23 cellular contexts compared by ENCODE assay signal in genomic region chr10:132617781-132618052, GRCh38.
DNase-seq lines count a peak whose midpoint lies in the region; ATAC-seq lines count a peak whose summit lies in the region.
"Had no signal": no experiment of that assay in that cellular context is flagged by ENCODE, and none has a peak within 500 bp of the region (broad histone marks: within the 10 kb centered on the region; RNA-seq: fewer than 3 reads in every experiment).

No MANE protein-coding gene starts in this region.

- H3K27ac Mint-ChIP-seq in activated T-cell treated with anti-CD3 and anti-CD28 coated beads, Interleukin-2, amount 50 U/mL, for 72 hours, result peak overlapping the region; percentile 33
- peak overlapping the region; percentile 70 for H3K27ac Mint-ChIP-seq in stimulated activated naive CD8-positive, alpha-beta T cell treated with anti-CD3 and anti-CD28 coated beads, Interleukin-15, Interleukin-2, amounts not matched to agents 100 ng/mL and 50 ng/mL, for 24 hours
- H3K27ac Mint-ChIP-seq in immature natural killer cell, result peak overlapping the region; percentile 55 to 98 (median 95)
- H3K27ac Mint-ChIP-seq: B cell had no signal

- H3K27me3 Mint-ChIP-seq in activated T-cell treated with anti-CD3 and anti-CD28 coated beads, Interleukin-2, amount 50 U/mL, for 72 hours (ENCODE audit: low read depth), result no peaks in the 10 kb centered on the region
- peaks cover 3% of the 10 kb centered on the region for H3K27me3 Mint-ChIP-seq in stimulated activated naive CD8-positive, alpha-beta T cell treated with anti-CD3 and anti-CD28 coated beads, Interleukin-15, Interleukin-2, amounts not matched to agents 100 ng/mL and 50 ng/mL, for 24 hours
- peaks cover 22 to 33% (median 25%) of the 10 kb centered on the region in 3 donors for H3K27me3 Mint-ChIP-seq in immature natural killer cell (ENCODE audit: low read depth in 3 of 3)
- H3K27me3 Mint-ChIP-seq: B cell had no signal

- ATAC-seq in activated T-cell treated with anti-CD3 and anti-CD28 coated beads, Interleukin-2, amount 50 U/mL, for 72 hours (replicated peaks in 1 of 2), result no peak
- no peak for ATAC-seq in stimulated activated naive CD8-positive, alpha-beta T cell treated with anti-CD3 and anti-CD28 coated beads, Interleukin-15, Interleukin-2, amounts not matched to agents 100 U/mL and 50 U/mL, for 24 hours
- ATAC-seq in GM21529 (IDR thresholded peaks at IDR 0.05; ENCODE audit: unreplicated experiment), result no peak
- ATAC-seq: PC-3 had no signal

- H3K4me3 Mint-ChIP-seq in activated T-cell treated with anti-CD3 and anti-CD28 coated beads, Interleukin-2, amount 50 U/mL, for 72 hours, result no peak overlapping the region
- no peak overlapping the region for H3K4me3 Mint-ChIP-seq in stimulated activated naive CD8-positive, alpha-beta T cell treated with anti-CD3 and anti-CD28 coated beads, Interleukin-15, Interleukin-2, amounts not matched to agents 100 ng/mL and 50 ng/mL, for 24 hours
- H3K4me3 Mint-ChIP-seq in immature natural killer cell, result no peak overlapping the region
- H3K4me3 Mint-ChIP-seq: B cell, CD14-positive monocyte had no signal

- DNase-seq in activated T-cell treated with anti-CD3 and anti-CD28 coated beads, Interleukin-2, amount 50 U/mL, for 72 hours, result no peak
- DNase-seq in activated T-cell treated with anti-CD3 and anti-CD28 coated beads for 4 hours, result no peak
- no peak for DNase-seq in stimulated activated naive CD8-positive, alpha-beta T cell treated with anti-CD3 and anti-CD28 coated beads, Interleukin-15, Interleukin-2, amounts not matched to agents 100 U/mL and 50 U/mL, for 24 hours
- no peak for DNase-seq in immature natural killer cell
- DNase-seq in cerebellar cortex (ENCODE audit: low spot score), result no peak
- DNase-seq: DMS53; GM23248; H7; KBM-7; MG63; NCI-H1105 treated with DMSO at 0.1 percent for 48 hours; NCI-H146; NCI-H1930; NCI-H2107; NCI-H446; NCI-H524 treated with DMSO at 0.1 percent for 48 hours; NCI-H774; NK-92 treated with Interleukin-12 subunit alpha and Interleukin-12 subunit beta, amount 100 ng/mL, for 24 hours; PC-3 had no signal

- H3K4me1 Mint-ChIP-seq in activated T-cell treated with anti-CD3 and anti-CD28 coated beads, Interleukin-2, amount 50 U/mL, for 72 hours (ENCODE audit: low read depth), result peaks cover 25% of the 10 kb centered on the region
- peaks cover 25% of the 10 kb centered on the region for H3K4me1 Mint-ChIP-seq in stimulated activated naive CD8-positive, alpha-beta T cell treated with anti-CD3 and anti-CD28 coated beads, Interleukin-15, Interleukin-2, amounts not matched to agents 100 ng/mL and 50 ng/mL, for 24 hours (ENCODE audit: low read depth)
- H3K4me1 Mint-ChIP-seq in immature natural killer cell, result peaks cover 29 to 36% of the 10 kb centered on the region in 2 donors

- H3K9me3 Mint-ChIP-seq in activated T-cell treated with anti-CD3 and anti-CD28 coated beads, Interleukin-2, amount 50 U/mL, for 72 hours, result peaks cover 11 to 17% of the 10 kb centered on the region in 2 donors
- peaks cover 18% of the 10 kb centered on the region for H3K9me3 Mint-ChIP-seq in stimulated activated naive CD8-positive, alpha-beta T cell treated with anti-CD3 and anti-CD28 coated beads, Interleukin-15, Interleukin-2, amounts not matched to agents 100 ng/mL and 50 ng/mL, for 24 hours
- peaks cover 10 to 37% (median 21%) of the 10 kb centered on the region in 6 donors for H3K9me3 Mint-ChIP-seq in immature natural killer cell

- H3K36me3 Mint-ChIP-seq in activated T-cell treated with anti-CD3 and anti-CD28 coated beads, Interleukin-2, amount 50 U/mL, for 72 hours (ENCODE audit: insufficient read depth in 2 of 2), result peaks cover 23 to 36% of the 10 kb centered on the region in 2 donors
- peaks cover 42% of the 10 kb centered on the region for H3K36me3 Mint-ChIP-seq in stimulated activated naive CD8-positive, alpha-beta T cell treated with anti-CD3 and anti-CD28 coated beads, Interleukin-15, Interleukin-2, amounts not matched to agents 100 ng/mL and 50 ng/mL, for 24 hours (ENCODE audit: low read depth)
- peaks cover 3 to 27% (median 5%) of the 10 kb centered on the region in 3 donors for H3K36me3 Mint-ChIP-seq in immature natural killer cell

Comparison
In these comparisons a context has a peak if more than half of its experiments do, and no peak if none do; other contexts are left out.
1. H3K27ac Mint-ChIP-seq: peak in every context shown above with its lines; median percentile 95 in immature natural killer cell; 70 in stimulated activated naive CD8-positive, alpha-beta T cell treated with anti-CD3 and anti-CD28 coated beads, Interleukin-15, Interleukin-2, amounts not matched to agents 100 ng/mL and 50 ng/mL, for 24 hours; 33 in activated T-cell treated with anti-CD3 and anti-CD28 coated beads, Interleukin-2, amount 50 U/mL, for 72 hours.